ENCODE assay signal across 1 cellular context in the genomic region with DNA sequence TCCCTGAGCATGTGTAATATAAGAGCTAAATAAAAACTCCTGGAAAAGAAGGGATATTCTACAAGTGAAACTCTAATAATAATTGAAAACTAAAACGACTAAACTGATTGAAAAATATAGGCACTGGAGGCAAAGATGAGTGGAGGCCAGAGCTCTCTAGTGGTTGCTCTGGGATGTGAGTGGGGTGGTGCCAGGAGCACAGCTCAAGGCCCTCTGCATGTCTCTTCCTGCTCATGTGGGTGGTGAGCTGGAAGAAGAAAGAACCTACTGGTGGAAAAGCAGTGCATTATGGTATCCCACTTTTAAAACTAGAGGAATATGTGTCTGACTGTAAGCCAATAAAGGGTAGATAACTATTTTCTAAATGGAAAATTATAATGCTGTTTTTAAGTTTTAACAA.
TF ChIP-seq lines count a peak whose summit lies in the region.

No MANE protein-coding gene starts in this region.

TF ChIP-seq in GM23338, 12 proteins besides CTCF, POLR2A, EP300 and RAD21 (continued from another document):
- TF ChIP-seq, protein P1, sequence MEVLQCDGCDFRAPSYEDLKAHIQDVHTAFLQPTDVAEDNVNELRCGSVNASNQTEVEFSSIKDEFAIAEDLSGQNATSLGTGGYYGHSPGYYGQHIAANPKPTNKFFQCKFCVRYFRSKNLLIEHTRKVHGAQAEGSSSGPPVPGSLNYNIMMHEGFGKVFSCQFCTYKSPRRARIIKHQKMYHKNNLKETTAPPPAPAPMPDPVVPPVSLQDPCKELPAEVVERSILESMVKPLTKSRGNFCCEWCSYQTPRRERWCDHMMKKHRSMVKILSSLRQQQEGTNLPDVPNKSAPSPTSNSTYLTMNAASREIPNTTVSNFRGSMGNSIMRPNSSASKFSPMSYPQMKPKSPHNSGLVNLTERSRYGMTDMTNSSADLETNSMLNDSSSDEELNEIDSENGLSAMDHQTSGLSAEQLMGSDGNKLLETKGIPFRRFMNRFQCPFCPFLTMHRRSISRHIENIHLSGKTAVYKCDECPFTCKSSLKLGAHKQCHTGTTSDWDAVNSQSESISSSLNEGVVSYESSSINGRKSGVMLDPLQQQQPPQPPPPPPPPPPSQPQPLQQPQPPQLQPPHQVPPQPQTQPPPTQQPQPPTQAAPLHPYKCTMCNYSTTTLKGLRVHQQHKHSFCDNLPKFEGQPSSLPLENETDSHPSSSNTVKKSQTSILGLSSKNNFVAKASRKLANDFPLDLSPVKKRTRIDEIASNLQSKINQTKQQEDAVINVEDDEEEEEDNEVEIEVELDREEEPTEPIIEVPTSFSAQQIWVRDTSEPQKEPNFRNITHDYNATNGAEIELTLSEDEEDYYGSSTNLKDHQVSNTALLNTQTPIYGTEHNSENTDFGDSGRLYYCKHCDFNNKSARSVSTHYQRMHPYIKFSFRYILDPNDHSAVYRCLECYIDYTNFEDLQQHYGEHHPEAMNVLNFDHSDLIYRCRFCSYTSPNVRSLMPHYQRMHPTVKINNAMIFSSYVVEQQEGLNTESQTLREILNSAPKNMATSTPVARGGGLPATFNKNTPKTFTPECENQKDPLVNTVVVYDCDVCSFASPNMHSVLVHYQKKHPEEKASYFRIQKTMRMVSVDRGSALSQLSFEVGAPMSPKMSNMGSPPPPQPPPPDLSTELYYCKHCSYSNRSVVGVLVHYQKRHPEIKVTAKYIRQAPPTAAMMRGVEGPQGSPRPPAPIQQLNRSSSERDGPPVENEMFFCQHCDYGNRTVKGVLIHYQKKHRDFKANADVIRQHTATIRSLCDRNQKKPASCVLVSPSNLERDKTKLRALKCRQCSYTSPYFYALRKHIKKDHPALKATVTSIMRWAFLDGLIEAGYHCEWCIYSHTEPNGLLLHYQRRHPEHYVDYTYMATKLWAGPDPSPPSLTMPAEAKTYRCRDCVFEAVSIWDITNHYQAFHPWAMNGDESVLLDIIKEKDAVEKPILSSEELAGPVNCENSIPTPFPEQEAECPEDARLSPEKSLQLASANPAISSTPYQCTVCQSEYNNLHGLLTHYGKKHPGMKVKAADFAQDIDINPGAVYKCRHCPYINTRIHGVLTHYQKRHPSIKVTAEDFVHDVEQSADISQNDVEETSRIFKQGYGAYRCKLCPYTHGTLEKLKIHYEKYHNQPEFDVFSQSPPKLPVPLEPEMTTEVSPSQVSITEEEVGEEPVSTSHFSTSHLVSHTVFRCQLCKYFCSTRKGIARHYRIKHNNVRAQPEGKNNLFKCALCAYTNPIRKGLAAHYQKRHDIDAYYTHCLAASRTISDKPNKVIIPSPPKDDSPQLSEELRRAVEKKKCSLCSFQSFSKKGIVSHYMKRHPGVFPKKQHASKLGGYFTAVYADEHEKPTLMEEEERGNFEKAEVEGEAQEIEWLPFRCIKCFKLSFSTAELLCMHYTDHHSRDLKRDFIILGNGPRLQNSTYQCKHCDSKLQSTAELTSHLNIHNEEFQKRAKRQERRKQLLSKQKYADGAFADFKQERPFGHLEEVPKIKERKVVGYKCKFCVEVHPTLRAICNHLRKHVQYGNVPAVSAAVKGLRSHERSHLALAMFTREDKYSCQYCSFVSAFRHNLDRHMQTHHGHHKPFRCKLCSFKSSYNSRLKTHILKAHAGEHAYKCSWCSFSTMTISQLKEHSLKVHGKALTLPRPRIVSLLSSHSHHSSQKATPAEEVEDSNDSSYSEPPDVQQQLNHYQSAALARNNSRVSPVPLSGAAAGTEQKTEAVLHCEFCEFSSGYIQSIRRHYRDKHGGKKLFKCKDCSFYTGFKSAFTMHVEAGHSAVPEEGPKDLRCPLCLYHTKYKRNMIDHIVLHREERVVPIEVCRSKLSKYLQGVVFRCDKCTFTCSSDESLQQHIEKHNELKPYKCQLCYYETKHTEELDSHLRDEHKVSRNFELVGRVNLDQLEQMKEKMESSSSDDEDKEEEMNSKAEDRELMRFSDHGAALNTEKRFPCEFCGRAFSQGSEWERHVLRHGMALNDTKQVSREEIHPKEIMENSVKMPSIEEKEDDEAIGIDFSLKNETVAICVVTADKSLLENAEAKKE (CRISPR knock-in tag; IDR thresholded peaks at IDR 0.05), result no peak
- TF ChIP-seq ZNF331 (CRISPR knock-in tag; IDR thresholded peaks at IDR 0.05; ENCODE audit: low read depth), result no peak
